12 cellular contexts compared by ENCODE assay signal in genomic region chr7:149713061-149713730, GRCh38.
DNase-seq lines count a peak whose midpoint lies in the region; ATAC-seq and TF ChIP-seq lines count a peak whose summit lies in the region.
"Had no signal": no experiment of that assay in that cellular context is flagged by ENCODE, and none has a peak within 500 bp of the region (broad histone marks: within the 10 kb centered on the region; RNA-seq: fewer than 3 reads in every experiment).

No MANE protein-coding gene starts in this region.

- H3K56ac ChIP-seq in H9 (ENCODE audit: insufficient read length, low read depth, low read length), result no peak overlapping the region

- no peak for TF ChIP-seq CTCF in H9 (conservative IDR thresholded peaks at IDR 0.05)
- no peak for TF ChIP-seq CTCF in brain (conservative IDR thresholded peaks at IDR 0.05)
- no peak for TF ChIP-seq CTCF in neural crest cell (conservative IDR thresholded peaks at IDR 0.05)

- no peak overlapping the region for H3K4ac ChIP-seq in H9 (ENCODE audit: low read depth, low read length)

- H3K4me1 ChIP-seq in CD4-positive, alpha-beta memory T cell (ENCODE audit: insufficient read depth, low read length), result peaks cover 23% of the 10 kb centered on the region
- H3K4me1 ChIP-seq in H9 (ENCODE audit: insufficient read depth, low read length), result peaks cover 3% of the 10 kb centered on the region; the same call in 1 of the 2 replicates

- no peaks in the 10 kb centered on the region for H3K23me2 ChIP-seq in H9 (ENCODE audit: insufficient read length, low read depth, low read length, poor library complexity, severe bottlenecking)

- H4K20me1 ChIP-seq in H9 (ENCODE audit: control insufficient read depth, insufficient read depth, insufficient read length), result no peaks in the 10 kb centered on the region

- POLR2A ChIA-PET in CD4-positive, alpha-beta memory T cell (lab: Charles Lee; ENCODE audit: partially characterized antibody), result interaction anchor here (0.9 to 1.1 kb wide), 2 partner anchors 88 to 252 kb away, joined by 3 read pairs; partner anchors contain the start of gene ZNF777

- no peak overlapping the region for H2BK12ac ChIP-seq in H9 (ENCODE audit: insufficient read length, low read depth, low read length)

- no peak overlapping the region for H4K5ac ChIP-seq in H9 (ENCODE audit: insufficient read length, low read depth, low read length)

- no peak overlapping the region for H3K14ac ChIP-seq in H9 (ENCODE audit: insufficient read depth, low read length)

- peaks cover 3 to 20% of the 10 kb centered on the region in 2 donors for H3K36me3 Mint-ChIP-seq in CD4-positive, alpha-beta memory T cell
- H3K36me3 Mint-ChIP-seq in H9 (ENCODE audit: insufficient read depth in 1 of 3, low read depth in 3 of 3) (peaks cover 5 to 23% (median 16%) of the 10 kb centered on the region in 3 experiments), brain (peaks cover 6% of the 10 kb centered on the region), neural crest cell (ENCODE audit: low read depth) (peaks cover 16% of the 10 kb centered on the region)

- H3K23ac ChIP-seq in H9 (ENCODE audit: insufficient read length, low read depth, low read length), result no peak overlapping the region

- H3K36me3 ChIP-seq in CD4-positive, alpha-beta memory T cell (ENCODE audit: insufficient read depth, low read length), result no peaks in the 10 kb centered on the region
- H3K36me3 ChIP-seq: thoracic aorta had no signal

- H3K27me3 ChIP-seq in CD4-positive, alpha-beta memory T cell (ENCODE audit: insufficient read depth, low read length), result no peaks in the 10 kb centered on the region
- H3K27me3 ChIP-seq in H9 (ENCODE audit: insufficient read depth, low read length), result no peaks in the 10 kb centered on the region; the same call in 1 of the 2 replicates
- H3K27me3 ChIP-seq: BLaER1 treated with 17β-estradiol and CSF1 and Interleukin-3, amounts not matched to agents 10 nM and 100 nM had no signal

- ATAC-seq in HG03354 (IDR thresholded peaks at IDR 0.05; ENCODE audit: poor library complexity, severe bottlenecking, unreplicated experiment), result no peak

- H3K9ac ChIP-seq in H9 (ENCODE audit: extremely low read depth, insufficient read length, low read length), result no peak overlapping the region

- H3K18ac ChIP-seq in H9 (ENCODE audit: insufficient read length, low read depth, low read length), result no peak overlapping the region

- H3K27ac ChIP-seq in CD4-positive, alpha-beta memory T cell (ENCODE audit: low read depth, low read length), result no peak overlapping the region
- H3K27ac ChIP-seq in H9 (ENCODE audit: insufficient read length, low read depth, low read length), result no peak overlapping the region
- H3K27ac ChIP-seq in caudate nucleus (ENCODE audit: low read depth, low read length), result no peak overlapping the region
- H3K27ac ChIP-seq: thoracic aorta had no signal

- peaks cover 6 to 34% (median 24%) of the 10 kb centered on the region in 8 donors for H3K9me3 Mint-ChIP-seq in CD4-positive, alpha-beta memory T cell
- peaks cover 27 to 28% of the 10 kb centered on the region in 2 experiments for H3K9me3 Mint-ChIP-seq in H9
- H3K9me3 Mint-ChIP-seq in brain, result peaks cover 22 to 44% (median 38%) of the 10 kb centered on the region in 5 experiments
- peaks cover 20% of the 10 kb centered on the region for H3K9me3 Mint-ChIP-seq in neural crest cell

- H3K79me2 ChIP-seq in H9 (ENCODE audit: insufficient read depth, low read length), result no peaks in the 10 kb centered on the region

- no peak overlapping the region for H2AK5ac ChIP-seq in H9 (ENCODE audit: insufficient read length, low read length)

- H3K4me1 Mint-ChIP-seq in CD4-positive, alpha-beta memory T cell, result peaks cover 16 to 31% (median 18%) of the 10 kb centered on the region in 4 donors
- H3K4me1 Mint-ChIP-seq in H9, result peaks cover 12 to 15% of the 10 kb centered on the region in 2 experiments
- peaks cover 25% of the 10 kb centered on the region for H3K4me1 Mint-ChIP-seq in brain
- H3K4me1 Mint-ChIP-seq in neural crest cell, result peaks cover 19% of the 10 kb centered on the region

- no peak overlapping the region for H2BK15ac ChIP-seq in H9 (ENCODE audit: low read depth, low read length)

- H3K9me3 ChIP-seq in CD4-positive, alpha-beta memory T cell (ENCODE audit: control insufficient read depth in 1 of 2, low read length in 2 of 2), result peaks cover 0 to 7% of the 10 kb centered on the region in 2 donors
- H3K9me3 ChIP-seq in H9 (ENCODE audit: control insufficient read depth, low read depth, low read length), result no peaks in the 10 kb centered on the region

- no peak overlapping the region for H3K4me3 ChIP-seq in CD4-positive, alpha-beta memory T cell (ENCODE audit: low read length in 2 of 2)

- no peaks in the 10 kb centered on the region for H3K79me1 ChIP-seq in H9 (ENCODE audit: insufficient read depth, low read depth, low read length, poor library complexity, severe bottlenecking)

- CTCF ChIA-PET in CD4-positive, alpha-beta memory T cell (lab: Charles Lee; ENCODE audit: partially characterized antibody), result no interaction called here

- no peak overlapping the region for H2BK120ac ChIP-seq in H9 (ENCODE audit: low read depth, low read length, poor library complexity, severe bottlenecking)

- H3K4me2 ChIP-seq in H9 (ENCODE audit: insufficient read depth, insufficient read length, low read length), result no peak overlapping the region

- no peaks in the 10 kb centered on the region for H3K27me3 Mint-ChIP-seq in CD4-positive, alpha-beta memory T cell
- H3K27me3 Mint-ChIP-seq in H9 (ENCODE audit: low read depth), result peaks cover 18% of the 10 kb centered on the region
- H3K27me3 Mint-ChIP-seq in brain, result peaks cover 9% of the 10 kb centered on the region
- H3K27me3 Mint-ChIP-seq in neural crest cell (ENCODE audit: low read depth), result no peaks in the 10 kb centered on the region

- no peak overlapping the region for H2BK5ac ChIP-seq in H9 (ENCODE audit: insufficient read length, low read length)

- intact Hi-C loops in CD4-positive, alpha-beta memory T cell (cut with micrococcal nuclease), result no loop called here

- H4K8ac ChIP-seq in H9 (replicated peaks; ENCODE audit: insufficient read length, low read depth, low read length), result no peak overlapping the region

- H3K27ac Mint-ChIP-seq in CD4-positive, alpha-beta memory T cell, result peak overlapping the region in 1 of 7 donors; percentile 29
- H3K27ac Mint-ChIP-seq in H9 (no peak overlapping the region), brain (no peak overlapping the region), neural crest cell (ENCODE audit: unreplicated experiment) (no peak overlapping the region)

- H3K4me3 Mint-ChIP-seq in CD4-positive, alpha-beta memory T cell, result peak overlapping the region in 6 of 8 donors; percentile 51 to 83 (median 69)
- peak overlapping the region; percentile 67 to 81; a peak in 3 of 5 replicates for H3K4me3 Mint-ChIP-seq in H9
- H3K4me3 Mint-ChIP-seq in brain, result peak overlapping the region; percentile 65 to 72 (median 71)
- H3K4me3 Mint-ChIP-seq in neural crest cell, result peak overlapping the region; percentile 81

- no peak overlapping the region for H2BK20ac ChIP-seq in H9 (ENCODE audit: low read depth, low read length, poor library complexity, severe bottlenecking)

- no peak overlapping the region for H2AFZ ChIP-seq in H9 (ENCODE audit: low read length)

- no peak overlapping the region for H4K91ac ChIP-seq in H9 (ENCODE audit: insufficient read length, low read depth, low read length)

- H3T11ph ChIP-seq in H9 (ENCODE audit: low read length), result no peak overlapping the region

- no CpG with 5 or more reads among the region's 16 CpGs for WGBS in H9 (ENCODE audit: extremely low coverage, insufficient read length, low lambda C conversion rate)

- DNase-seq in CD4-positive, alpha-beta memory T cell, result no peak
- DNase-seq in H9 (peak; percentile 24), neural crest cell (ENCODE audit: low read depth, low spot score) (no peak), caudate nucleus (lab: John Stamatoyannopoulos, UW) (no peak), GOT3 (lab: John Stamatoyannopoulos, UW) (no peak)
- DNase-seq: cerebellar nuclear complex; NCI-H2081 treated with DMSO at 0.1 percent for 48 hours; stimulated activated CD4-positive, alpha-beta T cell treated with anti-CD3 and anti-CD28 coated beads, Interleukin-15, amount 100 ng/mL, for 24 hours had no signal
